10 cellular contexts compared by ENCODE assay signal in the genomic region with DNA sequence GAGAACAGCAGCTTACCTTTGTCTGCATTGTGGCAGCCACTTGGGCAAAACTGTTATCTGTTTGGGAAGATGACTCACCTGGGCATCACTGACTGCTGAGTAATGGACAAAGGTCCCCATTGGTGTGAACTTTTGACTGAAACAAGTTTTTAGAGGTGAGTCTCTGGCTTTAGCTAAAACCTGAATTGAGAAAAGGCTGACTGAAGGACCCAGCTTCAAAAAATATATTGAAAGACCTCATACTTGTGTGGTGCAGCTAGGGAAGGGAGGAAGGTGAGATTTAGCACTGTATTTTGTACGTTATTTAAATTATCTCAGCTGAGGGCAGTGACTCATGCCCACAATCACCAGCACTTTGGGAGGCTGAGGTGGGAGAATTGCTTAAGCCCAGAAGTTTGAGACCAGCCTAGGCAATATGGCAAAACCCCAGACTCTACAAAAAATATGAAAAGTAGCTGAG. TPM values are rescaled to one million over a fixed set of nuclear protein-coding genes. Genes with fewer than 3 reads are reported as not detected.
A peak's percentile ranks its signal among the peaks of the same experiment; 100 is the strongest.
DNase-seq lines count a peak whose midpoint lies in the region; ATAC-seq, FAIRE-seq and TF ChIP-seq lines count a peak whose summit lies in the region.
"Had no signal": no experiment of that assay in that cellular context is flagged by ENCODE, and none has a peak within 500 bp of the region (broad histone marks: within the 10 kb centered on the region; RNA-seq: fewer than 3 reads in every experiment).

No MANE protein-coding gene starts in this region.

- no peak for FAIRE-seq in frontal cortex (lab: Jason Lieb, UNC)

- ATAC-seq in activated naive CD8-positive, alpha-beta T cell treated with anti-CD3 and anti-CD28 coated beads, Interleukin-2, amount 50 U/mL, for 24 hours, result no peak
- ATAC-seq in HG02973 (IDR thresholded peaks at IDR 0.05; ENCODE audit: unreplicated experiment), result no peak
- ATAC-seq: stimulated activated naive CD8-positive, alpha-beta T cell treated with anti-CD3 and anti-CD28 coated beads, Interleukin-15, Interleukin-2, amounts not matched to agents 100 U/mL and 50 U/mL, for 24 hours had no signal

- H3K36me3 Mint-ChIP-seq in activated naive CD8-positive, alpha-beta T cell treated with anti-CD3 and anti-CD28 coated beads, Interleukin-2, amount 50 U/mL, for 24 hours (ENCODE audit: low read depth), result peaks cover 5% of the 10 kb centered on the region
- H3K36me3 Mint-ChIP-seq in activated naive CD8-positive, alpha-beta T cell treated with anti-CD3 and anti-CD28 coated beads for 36 hours, result peaks cover 2% of the 10 kb centered on the region

- H3K9me3 Mint-ChIP-seq in activated naive CD8-positive, alpha-beta T cell treated with anti-CD3 and anti-CD28 coated beads, Interleukin-2, amount 50 U/mL, for 24 hours, result no peaks in the 10 kb centered on the region
- H3K9me3 Mint-ChIP-seq in activated naive CD8-positive, alpha-beta T cell treated with anti-CD3 and anti-CD28 coated beads for 36 hours, result no peaks in the 10 kb centered on the region

- H3K27me3 Mint-ChIP-seq in activated naive CD8-positive, alpha-beta T cell treated with anti-CD3 and anti-CD28 coated beads, Interleukin-2, amount 50 U/mL, for 24 hours, result peaks cover 2% of the 10 kb centered on the region
- no peaks in the 10 kb centered on the region for H3K27me3 Mint-ChIP-seq in activated naive CD8-positive, alpha-beta T cell treated with anti-CD3 and anti-CD28 coated beads for 36 hours

- no peak overlapping the region for H3K4me3 ChIP-seq in epithelial cell of esophagus (ENCODE audit: low read length)

- peak; percentile 19 for DNase-seq in activated naive CD8-positive, alpha-beta T cell treated with anti-CD3 and anti-CD28 coated beads, Interleukin-2, amount 50 U/mL, for 24 hours
- no peak for DNase-seq in activated naive CD8-positive, alpha-beta T cell treated with anti-CD3 and anti-CD28 coated beads for 36 hours
- DNase-seq in OCI-M1 (lab: John Stamatoyannopoulos, UW), result peak; percentile 61
- peak; percentile 91 for DNase-seq in epithelial cell of esophagus (ENCODE audit: low read depth)
- peak; percentile 37 for DNase-seq in stimulated activated CD8-positive, alpha-beta memory T cell treated with anti-CD3 and anti-CD28 coated beads, Interleukin-4, amount 100 ng/mL, for 48 hours
- no peak for DNase-seq in medulla oblongata (ENCODE audit: extremely low spot score)
- DNase-seq in frontal cortex (ENCODE audit: low spot score in 2 of 2), result no peak
- DNase-seq: anterior cingulate cortex; stimulated activated naive CD8-positive, alpha-beta T cell treated with anti-CD3 and anti-CD28 coated beads, Interleukin-15, Interleukin-2, amounts not matched to agents 100 U/mL and 50 U/mL, for 24 hours had no signal

- peak overlapping the region; percentile 57 for H3K27ac Mint-ChIP-seq in activated naive CD8-positive, alpha-beta T cell treated with anti-CD3 and anti-CD28 coated beads, Interleukin-2, amount 50 U/mL, for 24 hours
- H3K27ac Mint-ChIP-seq in activated naive CD8-positive, alpha-beta T cell treated with anti-CD3 and anti-CD28 coated beads for 36 hours, result no peak overlapping the region

- no peak for TF ChIP-seq CTCF in epithelial cell of esophagus (IDR thresholded peaks at IDR 0.05; ENCODE audit: insufficient read depth, low read depth, low read length, missing control alignments)

- H3K4me1 Mint-ChIP-seq in activated naive CD8-positive, alpha-beta T cell treated with anti-CD3 and anti-CD28 coated beads, Interleukin-2, amount 50 U/mL, for 24 hours, result peaks cover 35% of the 10 kb centered on the region
- peaks cover 20% of the 10 kb centered on the region for H3K4me1 Mint-ChIP-seq in activated naive CD8-positive, alpha-beta T cell treated with anti-CD3 and anti-CD28 coated beads for 36 hours

- no peak overlapping the region for H3K4me3 Mint-ChIP-seq in activated naive CD8-positive, alpha-beta T cell treated with anti-CD3 and anti-CD28 coated beads, Interleukin-2, amount 50 U/mL, for 24 hours
- no peak overlapping the region for H3K4me3 Mint-ChIP-seq in activated naive CD8-positive, alpha-beta T cell treated with anti-CD3 and anti-CD28 coated beads for 36 hours

RNA-seq across cellular contexts. Expression of gene CITED2, which starts 4.5 kb away (rescaled TPM):
- 10 to 100 TPM; 28.4 to 28.5 TPM for total RNA-seq in activated naive CD8-positive, alpha-beta T cell treated with anti-CD3 and anti-CD28 coated beads for 36 hours
- total RNA-seq in frontal cortex, result 36.3 TPM

Comparison
In these comparisons a context has a peak if more than half of its experiments do, and no peak if none do; other contexts are left out.
1. DNase-seq: peak in activated naive CD8-positive, alpha-beta T cell treated with anti-CD3 and anti-CD28 coated beads, Interleukin-2, amount 50 U/mL, for 24 hours (single experiment), OCI-M1 (single experiment), epithelial cell of esophagus (single experiment) and stimulated activated CD8-positive, alpha-beta memory T cell treated with anti-CD3 and anti-CD28 coated beads, Interleukin-4, amount 100 ng/mL, for 48 hours (single experiment); none in activated naive CD8-positive, alpha-beta T cell treated with anti-CD3 and anti-CD28 coated beads for 36 hours (single experiment), medulla oblongata (single experiment) and frontal cortex (0 of 2).